ENCODE assay signal across 2 cellular contexts in the genomic region with DNA sequence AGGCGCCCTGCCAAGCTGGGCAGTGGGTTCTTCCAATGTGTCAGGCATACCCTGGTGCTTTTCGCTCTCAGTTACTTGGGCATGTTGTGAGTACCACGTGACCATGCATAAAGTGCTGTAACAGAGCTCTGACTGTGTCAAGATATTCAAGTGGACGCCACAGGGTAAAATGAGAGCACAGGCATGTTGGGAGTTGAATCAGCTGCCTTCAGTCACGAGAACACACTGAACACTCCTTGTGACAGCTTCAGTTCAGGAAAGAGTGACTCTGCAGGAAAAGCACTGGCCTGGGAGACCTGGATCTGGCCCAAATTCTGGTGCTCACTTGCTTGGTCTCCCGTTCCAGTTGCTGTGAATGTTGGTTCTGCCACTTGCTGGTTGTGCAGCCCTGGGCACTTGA.
TF ChIP-seq lines count a peak whose summit lies in the region.

No MANE protein-coding gene starts in this region.

TF ChIP-seq in K562, 482 proteins besides CTCF, POLR2A, EP300 and RAD21:
- TF ChIP-seq, protein P1, sequence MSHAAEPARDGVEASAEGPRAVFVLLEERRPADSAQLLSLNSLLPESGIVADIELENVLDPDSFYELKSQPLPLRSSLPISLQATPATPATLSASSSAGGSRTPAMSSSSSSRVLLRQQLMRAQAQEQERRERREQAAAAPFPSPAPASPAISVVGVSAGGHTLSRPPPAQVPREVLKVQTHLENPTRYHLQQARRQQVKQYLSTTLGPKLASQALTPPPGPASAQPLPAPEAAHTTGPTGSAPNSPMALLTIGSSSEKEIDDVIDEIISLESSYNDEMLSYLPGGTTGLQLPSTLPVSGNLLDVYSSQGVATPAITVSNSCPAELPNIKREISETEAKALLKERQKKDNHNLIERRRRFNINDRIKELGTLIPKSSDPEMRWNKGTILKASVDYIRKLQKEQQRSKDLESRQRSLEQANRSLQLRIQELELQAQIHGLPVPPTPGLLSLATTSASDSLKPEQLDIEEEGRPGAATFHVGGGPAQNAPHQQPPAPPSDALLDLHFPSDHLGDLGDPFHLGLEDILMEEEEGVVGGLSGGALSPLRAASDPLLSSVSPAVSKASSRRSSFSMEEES (CRISPR knock-in tag; IDR thresholded peaks at IDR 0.05), result peak; percentile 66; the same call in 1 of the 2 replicates
- TF ChIP-seq HNRNPUL1 (IDR thresholded peaks at IDR 0.05; ENCODE audit: low read length) (no peak), RAD51 (IDR thresholded peaks at IDR 0.05; ENCODE audit: borderline replicate concordance, low read depth) (peak; percentile 53), CREBBP (IDR thresholded peaks at IDR 0.05; ENCODE audit: low read depth, low read length) (no peak), ARID1B (IDR thresholded peaks at IDR 0.05) (no peak), C11orf30 (IDR thresholded peaks at IDR 0.05; ENCODE audit: low read depth) (0 out of 2 replicates have a peak, but pooled peaks have one; percentile 8), MAFG (tag; conservative IDR thresholded peaks at IDR 0.05) (peak; percentile 47; the same call in 1 of the 2 replicates)
- TF ChIP-seq, protein P2, sequence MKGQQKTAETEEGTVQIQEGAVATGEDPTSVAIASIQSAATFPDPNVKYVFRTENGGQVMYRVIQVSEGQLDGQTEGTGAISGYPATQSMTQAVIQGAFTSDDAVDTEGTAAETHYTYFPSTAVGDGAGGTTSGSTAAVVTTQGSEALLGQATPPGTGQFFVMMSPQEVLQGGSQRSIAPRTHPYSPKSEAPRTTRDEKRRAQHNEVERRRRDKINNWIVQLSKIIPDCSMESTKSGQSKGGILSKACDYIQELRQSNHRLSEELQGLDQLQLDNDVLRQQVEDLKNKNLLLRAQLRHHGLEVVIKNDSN (CRISPR knock-in tag; IDR thresholded peaks at IDR 0.05), result peak; percentile 35; the same call in 1 of the 2 replicates
- TF ChIP-seq, protein P3, sequence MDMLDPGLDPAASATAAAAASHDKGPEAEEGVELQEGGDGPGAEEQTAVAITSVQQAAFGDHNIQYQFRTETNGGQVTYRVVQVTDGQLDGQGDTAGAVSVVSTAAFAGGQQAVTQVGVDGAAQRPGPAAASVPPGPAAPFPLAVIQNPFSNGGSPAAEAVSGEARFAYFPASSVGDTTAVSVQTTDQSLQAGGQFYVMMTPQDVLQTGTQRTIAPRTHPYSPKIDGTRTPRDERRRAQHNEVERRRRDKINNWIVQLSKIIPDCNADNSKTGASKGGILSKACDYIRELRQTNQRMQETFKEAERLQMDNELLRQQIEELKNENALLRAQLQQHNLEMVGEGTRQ (CRISPR knock-in tag; IDR thresholded peaks at IDR 0.05), result peak; percentile 41

TF ChIP-seq in GM23338, 12 proteins besides CTCF, POLR2A, EP300 and RAD21:
- TF ChIP-seq JUNB (IDR thresholded peaks at IDR 0.05; ENCODE audit: unreplicated experiment) (no peak), CREB1 (CRISPR knock-in tag; IDR thresholded peaks at IDR 0.05; ENCODE audit: low read depth) (no peak)
